9 cellular contexts compared by ENCODE assay signal in the genomic region with DNA sequence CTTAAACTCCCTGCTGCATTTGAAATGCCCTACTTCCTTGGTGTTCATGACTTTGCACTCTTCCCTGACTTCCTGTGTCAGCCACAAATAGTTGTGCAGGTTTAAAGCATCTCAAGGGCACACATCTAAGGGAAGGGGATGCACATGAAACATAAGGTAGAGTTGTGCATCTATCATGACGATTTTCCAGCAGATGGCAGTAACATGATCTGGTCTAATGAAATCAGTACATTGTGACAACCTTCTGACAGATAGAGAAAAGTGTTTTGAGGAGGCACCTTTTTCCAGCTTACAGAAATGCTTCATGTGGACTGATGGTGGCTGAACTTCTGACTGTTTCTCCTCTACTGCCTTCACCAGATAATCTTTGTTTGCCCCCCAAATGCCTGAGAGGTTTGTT.
DNase-seq lines count a peak whose midpoint lies in the region; ATAC-seq, FAIRE-seq and TF ChIP-seq lines count a peak whose summit lies in the region.
"Had no signal": no experiment of that assay in that cellular context is flagged by ENCODE, and none has a peak within 500 bp of the region (broad histone marks: within the 10 kb centered on the region; RNA-seq: fewer than 3 reads in every experiment).

No MANE protein-coding gene starts in this region.

- no peak for ATAC-seq in GM19023 (IDR thresholded peaks at IDR 0.05; ENCODE audit: unreplicated experiment)

- no peak for FAIRE-seq in frontal cortex (lab: Jason Lieb, UNC)

- H3K27ac ChIP-seq in VCaP, result no peak overlapping the region

- no peaks in the 10 kb centered on the region for H3K27me3 Mint-ChIP-seq in nephron progenitor cell (ENCODE audit: low read depth, poor library complexity)

- no peaks in the 10 kb centered on the region for H3K9me3 Mint-ChIP-seq in nephron progenitor cell

- peaks cover 5% of the 10 kb centered on the region for H3K4me1 Mint-ChIP-seq in nephron progenitor cell

- TF ChIP-seq CTCF in VCaP (conservative IDR thresholded peaks at IDR 0.05) (peak; percentile 63), nephron progenitor cell (IDR thresholded peaks at IDR 0.05) (no peak)

- H3K4me3 Mint-ChIP-seq in nephron progenitor cell, result no peak overlapping the region

- DNase-seq in D341Med (ENCODE audit: low spot score) (peak; percentile 20), LHCN-M2 (ENCODE audit: low read depth) (peak; percentile 51), iris pigment epithelial cell (ENCODE audit: low read depth) (peak; percentile 50), frontal cortex (ENCODE audit: low spot score in 2 of 2) (no peak), hippocampal formation (lab: John Stamatoyannopoulos, UW) (no peak), nephron progenitor cell (no peak)
- DNase-seq: NCI-H1092 treated with DMSO at 0.1 percent for 48 hours had no signal

- no peak overlapping the region for H3K27ac Mint-ChIP-seq in nephron progenitor cell

- H3K36me3 Mint-ChIP-seq in nephron progenitor cell (ENCODE audit: low read depth), result no peaks in the 10 kb centered on the region

Comparison
In these comparisons a context has a peak if more than half of its experiments do, and no peak if none do; other contexts are left out.
1. DNase-seq: peak in D341Med (single experiment), LHCN-M2 (single experiment) and iris pigment epithelial cell (single experiment); none in frontal cortex (0 of 2), hippocampal formation (0 of 2) and nephron progenitor cell (single experiment).